Comparison of ENCODE assay signal across 9 cellular contexts in the genomic region with DNA sequence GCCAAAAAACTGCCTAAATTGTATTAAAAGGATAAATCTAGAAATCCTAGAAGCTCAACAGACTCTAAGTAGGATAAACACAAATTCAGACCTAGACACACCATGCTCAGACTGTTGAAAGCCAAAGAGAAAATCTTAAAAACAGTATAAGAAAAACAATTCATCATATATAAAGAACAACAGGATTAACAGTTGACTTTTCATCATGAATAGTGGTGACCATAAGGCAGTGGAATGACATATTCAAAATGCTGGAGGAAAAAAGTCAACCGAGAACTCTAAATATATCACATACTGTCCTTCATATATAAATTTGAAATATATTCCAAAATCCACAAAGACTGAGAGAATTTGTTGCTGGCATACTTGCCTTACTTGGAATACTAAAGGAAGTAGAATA.
"Had no signal": no experiment of that assay in that cellular context is flagged by ENCODE, and none has a peak within 500 bp of the region (broad histone marks: within the 10 kb centered on the region; RNA-seq: fewer than 3 reads in every experiment).

No MANE protein-coding gene starts in this region.

- H3K4me3 ChIP-seq: GM23338 had no signal

- ATAC-seq: GM23338 had no signal

- DNase-seq: H9, HCEC 1CT, IMR-90, KBM-7 had no signal

- H2AFZ ChIP-seq: GM23338 had no signal

- H3K9ac ChIP-seq: KMS-11 had no signal

- H3K4me1 Mint-ChIP-seq: GM23338, H9 had no signal

- FAIRE-seq: H1, H54 had no signal

- H3K27ac ChIP-seq: HL-60, KMS-11 had no signal

- H3K27ac Mint-ChIP-seq: GM23338, H9 had no signal

- H3K4me3 Mint-ChIP-seq: GM23338, H9 had no signal

- H3K4me2 ChIP-seq: GM23338, KMS-11 had no signal
